ENCODE assay signal across 8 cellular contexts in the genomic region with DNA sequence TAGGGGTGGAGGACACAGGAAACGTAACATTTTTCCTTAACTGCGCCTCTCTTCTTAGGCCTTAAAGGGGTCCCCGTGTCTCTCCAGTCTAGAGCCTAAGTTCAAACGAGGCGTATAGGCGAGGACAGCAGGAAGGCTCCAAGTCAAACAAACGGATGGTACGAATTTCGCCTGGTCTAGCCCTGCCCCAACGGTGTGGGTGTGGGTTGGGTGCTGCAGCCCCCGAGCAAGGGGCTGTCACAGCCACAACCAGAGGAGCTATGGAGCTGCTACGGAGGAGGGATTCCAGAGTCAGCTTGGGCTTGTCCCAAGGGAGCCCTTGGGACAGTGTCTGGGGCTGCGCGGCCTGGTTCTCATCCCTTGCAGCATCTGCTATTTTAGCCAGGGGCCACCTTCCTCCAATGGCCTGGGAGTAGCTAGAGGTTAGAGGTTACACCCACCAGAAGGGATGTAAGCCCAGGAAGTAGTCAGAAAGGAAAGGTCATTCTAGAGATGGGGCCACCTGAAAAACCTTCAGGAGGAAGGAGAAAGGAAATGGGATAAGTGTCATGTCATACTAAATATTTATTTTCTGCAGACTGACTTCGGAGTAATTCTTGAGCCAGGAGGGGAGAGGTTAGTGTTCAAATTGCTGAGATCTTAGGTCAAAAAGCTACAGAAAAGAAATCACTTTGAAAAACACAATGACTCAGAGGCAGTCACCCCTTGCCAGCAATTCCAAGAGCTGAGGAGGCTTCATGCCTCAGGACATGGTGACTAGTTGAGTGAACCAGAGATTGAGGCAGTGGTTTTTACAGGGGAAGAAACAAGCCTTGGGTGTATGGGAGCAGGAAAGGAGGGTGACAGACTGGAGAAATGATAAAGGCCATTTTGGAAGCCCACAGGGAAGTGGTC. TPM values are rescaled to one million over a fixed set of nuclear protein-coding genes. Genes with fewer than 3 reads are reported as not detected.
DNase-seq lines count a peak whose midpoint lies in the region; ATAC-seq, FAIRE-seq and TF ChIP-seq lines count a peak whose summit lies in the region.

No MANE protein-coding gene starts in this region.

- H3K4me1 Mint-ChIP-seq in endothelial cell (ENCODE audit: unreplicated experiment) = peaks cover 24% of the 10 kb centered on the region

- peak; percentile 30 for DNase-seq in stimulated activated CD4-positive, alpha-beta T cell treated with anti-CD3 and anti-CD28 coated beads, Interleukin-4, amount 100 ng/mL, for 24 hours
- DNase-seq in stimulated activated CD4-positive, alpha-beta T cell treated with anti-CD3 and anti-CD28 coated beads, Interleukin-2, amount 100 ng/mL, for 24 hours = no peak
- peak; percentile 87 for DNase-seq in SK-N-DZ (ENCODE audit: low spot score)
- DNase-seq in endothelial cell (ENCODE audit: low spot score) = peak; percentile 9
- peak; percentile 53 for DNase-seq in myocyte (ENCODE audit: low read depth)
- no peak for DNase-seq in COR-L47 (lab: John Stamatoyannopoulos, UW)
- DNase-seq in urothelium cell line (ENCODE audit: low spot score) = no peak

- no peak for FAIRE-seq in urothelium cell line (lab: Jason Lieb, UNC)

- peaks cover 13% of the 10 kb centered on the region for H3K36me3 Mint-ChIP-seq in endothelial cell (ENCODE audit: low read depth, unreplicated experiment)

- peak overlapping the region; percentile 79 for H3K27ac Mint-ChIP-seq in endothelial cell (ENCODE audit: unreplicated experiment)

- no peaks in the 10 kb centered on the region for H3K9me3 Mint-ChIP-seq in endothelial cell (ENCODE audit: unreplicated experiment)

- no peak for TF ChIP-seq CTCF in endothelial cell (IDR thresholded peaks at IDR 0.05; ENCODE audit: unreplicated experiment)

- peaks cover 4% of the 10 kb centered on the region for H3K27me3 Mint-ChIP-seq in endothelial cell (ENCODE audit: unreplicated experiment)

- ATAC-seq in HG03565 (IDR thresholded peaks at IDR 0.05; ENCODE audit: unreplicated experiment) = no peak

- peak overlapping the region; percentile 86 for H3K4me3 Mint-ChIP-seq in endothelial cell (ENCODE audit: unreplicated experiment)

RNA-seq across cellular contexts. Expression of gene VPS52, which starts 21.7 kb away (rescaled TPM):
- 36.0 and 38.6 TPM in 2 replicates for polyA plus RNA-seq in SK-N-DZ (2014; cell fraction: cytosol; rRNA removed)
- polyA plus RNA-seq in SK-N-DZ (2014; cell fraction: nucleus; rRNA removed) = 104 and 130 TPM in 2 replicates
- total RNA-seq in endothelial cell (ENCODE audit: unreplicated experiment) (41.8 TPM), myocyte (45.9 and 51.2 TPM in 2 replicates)
- polyA plus RNA-seq in myocyte (2012) = 43.1 TPM

RNA-seq across cellular contexts. Expression of gene RPS18, which starts 21.9 kb away (rescaled TPM):
- polyA plus RNA-seq in SK-N-DZ (2014; cell fraction: cytosol; rRNA removed) = 7,428 and 7,555 TPM in 2 replicates
- polyA plus RNA-seq in SK-N-DZ (2014; cell fraction: nucleus; rRNA removed) = 3,035 and 5,193 TPM in 2 replicates
- total RNA-seq in endothelial cell (ENCODE audit: unreplicated experiment) = 2,251 TPM
- 1,802 and 1,984 TPM in 2 replicates for total RNA-seq in myocyte
- 3,148 TPM for polyA plus RNA-seq in myocyte (2012)

RNA-seq across cellular contexts. Expression of gene B3GALT4, which starts 26.9 kb away (rescaled TPM):
- polyA plus RNA-seq in SK-N-DZ (2014; cell fraction: cytosol; rRNA removed) = 0.12 and 0.42 TPM in 2 replicates
- 0.19 and 0.38 TPM in 2 replicates for polyA plus RNA-seq in SK-N-DZ (2014; cell fraction: nucleus; rRNA removed)
- total RNA-seq in endothelial cell (ENCODE audit: unreplicated experiment) (3.8 TPM), myocyte (0.21 TPM in 1 of 2 replicates, not detected in the other)
- 0.13 TPM for polyA plus RNA-seq in myocyte (2012)

RNA-seq across cellular contexts. Expression of gene WDR46, which starts 39.1 kb away (rescaled TPM):
- 105 and 106 TPM in 2 replicates for polyA plus RNA-seq in SK-N-DZ (2014; cell fraction: cytosol; rRNA removed)
- polyA plus RNA-seq in SK-N-DZ (2014; cell fraction: nucleus; rRNA removed) = 200 and 246 TPM in 2 replicates
- total RNA-seq in endothelial cell (ENCODE audit: unreplicated experiment) = 48.5 TPM
- total RNA-seq in myocyte = 74.7 and 95.2 TPM in 2 replicates
- polyA plus RNA-seq in myocyte (2012) = 65.0 TPM

RNA-seq across cellular contexts. Expression of gene PFDN6, which starts 39.4 kb away (rescaled TPM):
- 107 and 170 TPM in 2 replicates for polyA plus RNA-seq in SK-N-DZ (2014; cell fraction: cytosol; rRNA removed)
- 81.3 and 118 TPM in 2 replicates for polyA plus RNA-seq in SK-N-DZ (2014; cell fraction: nucleus; rRNA removed)
- 33.3 TPM for total RNA-seq in endothelial cell (ENCODE audit: unreplicated experiment)
- total RNA-seq in myocyte = 61.0 and 71.6 TPM in 2 replicates
- polyA plus RNA-seq in myocyte (2012) = 103 TPM

Comparison
In these comparisons a context has a peak if more than half of its experiments do, and no peak if none do; other contexts are left out.
1. DNase-seq: peak in stimulated activated CD4-positive, alpha-beta T cell treated with anti-CD3 and anti-CD28 coated beads, Interleukin-4, amount 100 ng/mL, for 24 hours (single experiment), SK-N-DZ (single experiment), endothelial cell (single experiment) and myocyte (single experiment); none in stimulated activated CD4-positive, alpha-beta T cell treated with anti-CD3 and anti-CD28 coated beads, Interleukin-2, amount 100 ng/mL, for 24 hours (0 of 2), COR-L47 (single experiment) and urothelium cell line (single experiment).